9 cellular contexts compared by ENCODE assay signal in the genomic region with DNA sequence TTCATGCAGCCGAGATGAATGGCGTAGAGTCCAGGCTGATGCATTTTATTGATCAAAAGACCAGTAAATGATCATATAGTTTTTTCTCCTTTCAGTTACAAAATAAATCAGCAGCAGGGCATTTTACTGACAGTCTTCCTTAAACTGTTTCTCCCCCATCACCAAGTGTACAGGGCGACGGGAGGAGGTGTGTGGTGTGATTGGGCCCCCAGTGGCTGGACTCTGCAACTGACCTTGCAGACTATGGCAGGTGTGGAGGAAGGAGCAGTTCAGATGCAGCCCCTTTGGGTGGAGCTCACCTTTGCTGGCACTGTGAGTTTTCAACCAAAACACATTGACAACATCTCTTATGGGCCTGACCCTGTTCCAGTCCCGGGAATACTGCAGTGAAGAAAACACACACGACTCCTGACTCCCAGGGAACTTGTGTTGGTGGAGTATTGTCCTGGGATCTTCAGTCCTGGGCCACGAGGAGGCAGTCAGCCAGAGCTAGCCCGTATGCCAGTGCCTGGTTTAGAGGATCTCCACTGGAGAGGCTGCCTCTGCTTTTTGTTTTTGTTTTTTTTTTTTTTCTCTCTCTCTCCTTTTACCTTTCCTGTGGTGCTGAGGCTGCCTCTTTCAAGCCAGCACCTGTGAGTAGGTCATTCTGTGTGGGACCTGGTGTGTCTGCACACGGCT. TPM values are rescaled to one million over a fixed set of nuclear protein-coding genes. Genes with fewer than 3 reads are reported as not detected.
DNase-seq lines count a peak whose midpoint lies in the region; ATAC-seq and TF ChIP-seq lines count a peak whose summit lies in the region.
"Had no signal": no experiment of that assay in that cellular context is flagged by ENCODE, and none has a peak within 500 bp of the region (broad histone marks: within the 10 kb centered on the region; RNA-seq: fewer than 3 reads in every experiment).

No MANE protein-coding gene starts in this region.

- CTCF ChIA-PET in Caco-2 (lab: Charles Lee) = interaction anchor here (0.6 to 1.0 kb wide), 6 partner anchors 10 to 61 kb away, joined by 3 to 7 read pairs (median 3); no protein-coding TSS in a partner anchor

- peaks cover 15% of the 10 kb centered on the region for H3K4me1 Mint-ChIP-seq in Caco-2 (ENCODE audit: low read depth, unreplicated experiment)
- peaks cover 32 to 83% (median 55%) of the 10 kb centered on the region in 4 donors for H3K4me1 Mint-ChIP-seq in naive thymus-derived CD8-positive, alpha-beta T cell

- H3K9me3 Mint-ChIP-seq in Caco-2 (ENCODE audit: unreplicated experiment) = no peaks in the 10 kb centered on the region
- no peaks in the 10 kb centered on the region for H3K9me3 Mint-ChIP-seq in naive thymus-derived CD8-positive, alpha-beta T cell

- H3K27me3 Mint-ChIP-seq in Caco-2 (ENCODE audit: insufficient read depth, unreplicated experiment) = no peaks in the 10 kb centered on the region
- H3K27me3 Mint-ChIP-seq in naive thymus-derived CD8-positive, alpha-beta T cell = peaks cover 0 to 1% (median 0%) of the 10 kb centered on the region in 5 donors

- intact Hi-C loops in Caco-2 (cut with micrococcal nuclease; ENCODE audit: unreplicated experiment) = loop anchor here (1.0 kb wide), 1 partner anchor 29 kb away; no protein-coding TSS in a partner anchor

- H3K4me1 ChIP-seq in Caco-2 = no peaks in the 10 kb centered on the region

- no peak for ATAC-seq in naive thymus-derived CD8-positive, alpha-beta T cell
- no peak for ATAC-seq in GM19467 (IDR thresholded peaks at IDR 0.05; ENCODE audit: unreplicated experiment)

- POLR2A ChIA-PET in Caco-2 (lab: Charles Lee) = no interaction called here
- POLR2A ChIA-PET in naive thymus-derived CD8-positive, alpha-beta T cell (lab: Charles Lee) = interaction anchor here (0.6 to 2.4 kb wide), 4 partner anchors 19 to 732 kb away, joined by 4 to 24 read pairs (median 4); partner anchors contain the start of gene ZDHHC7

- H3K27ac Mint-ChIP-seq in Caco-2 (ENCODE audit: unreplicated experiment) = no peak overlapping the region
- H3K27ac Mint-ChIP-seq in naive thymus-derived CD8-positive, alpha-beta T cell = peak overlapping the region; percentile 92 to 99 (median 96)

- H3K36me3 Mint-ChIP-seq in Caco-2 (ENCODE audit: insufficient read depth, unreplicated experiment) = no peaks in the 10 kb centered on the region
- no peaks in the 10 kb centered on the region for H3K36me3 Mint-ChIP-seq in naive thymus-derived CD8-positive, alpha-beta T cell

- no peak overlapping the region for H3K4me3 Mint-ChIP-seq in Caco-2 (ENCODE audit: unreplicated experiment)
- H3K4me3 Mint-ChIP-seq in naive thymus-derived CD8-positive, alpha-beta T cell = peak overlapping the region; percentile 29 to 92 (median 79)

- no peaks in the 10 kb centered on the region for H3K27me3 ChIP-seq in Caco-2 (replicated peaks; ENCODE audit: control insufficient read depth, insufficient read depth, low read length)

- peak; percentile 71 to 80 for TF ChIP-seq CTCF in Caco-2 (IDR thresholded peaks at IDR 0.05; ENCODE audit: insufficient read depth in 1 of 2, low read depth in 1 of 2, low read length in 1 of 2, severe bottlenecking in 1 of 2, unreplicated experiment in 1 of 2)
- peak; percentile 49 for TF ChIP-seq CTCF in astrocyte of the cerebellum (IDR thresholded peaks at IDR 0.05; ENCODE audit: low read depth, low read length, missing control alignments)

- peak; percentile 66 to 67 for DNase-seq in Caco-2
- peak; percentile 70 for DNase-seq in HuH-7 (ENCODE audit: low spot score)
- no peak for DNase-seq in astrocyte of the cerebellum (ENCODE audit: low read depth)
- DNase-seq in naive thymus-derived CD8-positive, alpha-beta T cell = no peak
- no peak for DNase-seq in AG08395 (ENCODE audit: low spot score)
- no peak for DNase-seq in NCI-H128 (lab: John Stamatoyannopoulos, UW; ENCODE audit: unreplicated experiment)
- DNase-seq: NCI-H1048 had no signal

- H3K9me3 ChIP-seq in Caco-2 = no peaks in the 10 kb centered on the region

- H3K4me3 ChIP-seq in Caco-2 (ENCODE audit: low read depth, low read length) (no peak overlapping the region), astrocyte of the cerebellum (ENCODE audit: low read depth, low read length) (no peak overlapping the region)

- in situ Hi-C loops in astrocyte of the cerebellum (cut with HindIII; ENCODE audit: low sequenced_read_pairs) = no loop called here

- BruUV-seq in Caco-2 (replicated peaks; lab: Mats Ljungman, UMichigan) = no TSS peak

- H3K36me3 ChIP-seq in Caco-2 (ENCODE audit: control insufficient read depth, insufficient read depth, low read length) = no peaks in the 10 kb centered on the region

RNA-seq across cellular contexts. Expression of gene KIAA0513, which starts 29.8 kb away (rescaled TPM):
- total RNA-seq in Caco-2 (2022) = 7.1 and 7.9 TPM in 2 replicates
- 10 to 100 TPM; 13.0 to 15.1 TPM for total RNA-seq in naive thymus-derived CD8-positive, alpha-beta T cell
- polyA plus RNA-seq in naive thymus-derived CD8-positive, alpha-beta T cell = 10 to 100 TPM in 1 of 3 donors, 1 to 10 TPM in 2; 4.5 to 12.1 (median 7.8) TPM

RNA-seq across cellular contexts. Expression of gene ZDHHC7, which starts 46.0 kb away (rescaled TPM):
- 82.8 and 85.7 TPM in 2 replicates for total RNA-seq in Caco-2 (2022)
- total RNA-seq in naive thymus-derived CD8-positive, alpha-beta T cell = 10 to 100 TPM; 29.0 to 32.5 TPM
- 10 to 100 TPM; 28.8 to 45.3 (median 37.7) TPM for polyA plus RNA-seq in naive thymus-derived CD8-positive, alpha-beta T cell

RNA-seq across cellular contexts. Expression of gene CIBAR2, which starts 54.9 kb away (rescaled TPM):
- not detected in 2 replicates for total RNA-seq in Caco-2 (2022)
- not detected for total RNA-seq in naive thymus-derived CD8-positive, alpha-beta T cell
- polyA plus RNA-seq in naive thymus-derived CD8-positive, alpha-beta T cell = not detected
- total RNA-seq: skeletal muscle tissue had no signal

Comparison
In these comparisons a context has a peak if more than half of its experiments do, and no peak if none do; other contexts are left out.
1. DNase-seq: peak in Caco-2 (2 of 2) and HuH-7 (single experiment); none in astrocyte of the cerebellum (single experiment), naive thymus-derived CD8-positive, alpha-beta T cell (0 of 10), AG08395 (single experiment) and NCI-H128 (single experiment).